Comparison of ENCODE assay signal across 9 cellular contexts in the genomic region with DNA sequence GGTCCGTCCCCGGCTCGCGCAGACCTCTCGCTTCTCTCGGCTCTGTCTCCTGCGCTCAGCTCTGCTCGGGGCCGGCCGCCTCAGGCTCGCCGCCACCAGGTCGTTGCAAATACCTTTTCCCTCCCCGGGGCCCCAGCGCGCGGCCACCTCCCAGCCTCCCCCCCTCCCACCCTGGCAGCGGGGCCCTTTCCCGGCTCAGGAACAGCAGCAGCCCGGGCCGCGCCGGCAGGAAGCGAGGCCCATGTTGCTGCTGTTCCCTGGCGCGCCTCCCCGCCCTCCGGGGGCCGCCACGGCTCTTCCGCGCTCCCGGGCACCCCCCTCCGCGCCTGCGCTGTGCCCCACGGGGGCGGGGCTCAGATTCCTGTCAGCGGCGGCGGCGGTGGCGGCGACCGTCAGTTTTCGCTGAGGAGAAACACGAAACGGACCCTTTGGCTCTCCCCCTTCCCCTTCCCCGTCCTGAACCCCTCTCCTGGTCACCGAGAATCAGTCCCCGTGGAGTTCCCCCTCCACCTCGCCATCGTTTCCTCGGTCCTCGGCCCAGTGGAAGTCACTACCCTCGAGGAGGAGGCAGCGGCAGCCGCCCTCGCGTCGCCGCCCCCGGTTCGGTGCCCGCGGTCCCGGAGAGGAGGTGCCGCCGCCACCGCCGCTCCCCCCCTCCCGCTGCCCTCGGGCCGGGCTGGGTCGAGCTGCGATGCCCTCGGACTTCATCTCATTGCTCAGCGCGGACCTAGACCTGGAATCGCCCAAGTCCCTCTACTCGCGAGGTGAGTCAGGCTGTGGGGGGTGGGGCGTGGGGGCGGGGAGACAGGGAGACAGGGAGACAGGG. TPM values are rescaled to one million over a fixed set of nuclear protein-coding genes. Genes with fewer than 3 reads are reported as not detected.
DNase-seq lines count a peak whose midpoint lies in the region; ATAC-seq, FAIRE-seq and TF ChIP-seq lines count a peak whose summit lies in the region.
"Had no signal": no experiment of that assay in that cellular context is flagged by ENCODE, and none has a peak within 500 bp of the region (broad histone marks: within the 10 kb centered on the region; RNA-seq: fewer than 3 reads in every experiment).

A gene with protein sequence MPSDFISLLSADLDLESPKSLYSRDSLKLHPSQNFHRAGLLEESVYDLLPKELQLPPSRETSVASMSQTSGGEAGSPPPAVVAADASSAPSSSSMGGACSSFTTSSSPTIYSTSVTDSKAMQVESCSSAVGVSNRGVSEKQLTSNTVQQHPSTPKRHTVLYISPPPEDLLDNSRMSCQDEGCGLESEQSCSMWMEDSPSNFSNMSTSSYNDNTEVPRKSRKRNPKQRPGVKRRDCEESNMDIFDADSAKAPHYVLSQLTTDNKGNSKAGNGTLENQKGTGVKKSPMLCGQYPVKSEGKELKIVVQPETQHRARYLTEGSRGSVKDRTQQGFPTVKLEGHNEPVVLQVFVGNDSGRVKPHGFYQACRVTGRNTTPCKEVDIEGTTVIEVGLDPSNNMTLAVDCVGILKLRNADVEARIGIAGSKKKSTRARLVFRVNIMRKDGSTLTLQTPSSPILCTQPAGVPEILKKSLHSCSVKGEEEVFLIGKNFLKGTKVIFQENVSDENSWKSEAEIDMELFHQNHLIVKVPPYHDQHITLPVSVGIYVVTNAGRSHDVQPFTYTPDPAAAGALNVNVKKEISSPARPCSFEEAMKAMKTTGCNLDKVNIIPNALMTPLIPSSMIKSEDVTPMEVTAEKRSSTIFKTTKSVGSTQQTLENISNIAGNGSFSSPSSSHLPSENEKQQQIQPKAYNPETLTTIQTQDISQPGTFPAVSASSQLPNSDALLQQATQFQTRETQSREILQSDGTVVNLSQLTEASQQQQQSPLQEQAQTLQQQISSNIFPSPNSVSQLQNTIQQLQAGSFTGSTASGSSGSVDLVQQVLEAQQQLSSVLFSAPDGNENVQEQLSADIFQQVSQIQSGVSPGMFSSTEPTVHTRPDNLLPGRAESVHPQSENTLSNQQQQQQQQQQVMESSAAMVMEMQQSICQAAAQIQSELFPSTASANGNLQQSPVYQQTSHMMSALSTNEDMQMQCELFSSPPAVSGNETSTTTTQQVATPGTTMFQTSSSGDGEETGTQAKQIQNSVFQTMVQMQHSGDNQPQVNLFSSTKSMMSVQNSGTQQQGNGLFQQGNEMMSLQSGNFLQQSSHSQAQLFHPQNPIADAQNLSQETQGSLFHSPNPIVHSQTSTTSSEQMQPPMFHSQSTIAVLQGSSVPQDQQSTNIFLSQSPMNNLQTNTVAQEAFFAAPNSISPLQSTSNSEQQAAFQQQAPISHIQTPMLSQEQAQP (N-terminal part only) (plus strand): TSS at position 356 of the 826 bp plus-strand sequence. CDS start 336 bp downstream, at position 692.

- H3K36me3 ChIP-seq in kidney (ENCODE audit: control insufficient read depth in 1 of 2, insufficient read depth in 2 of 2, low read length in 2 of 2) = no peaks in the 10 kb centered on the region

- H3K4me3 ChIP-seq in kidney (ENCODE audit: low read length in 2 of 2) = peak within 1 kb of the TSS; percentile 84 to 85

- TF ChIP-seq POLR2A in GM18526 (IDR thresholded peaks at IDR 0.05; ENCODE audit: extremely low read depth, insufficient read length) = peak; percentile 65

- H3K9ac ChIP-seq in kidney (ENCODE audit: low read length in 2 of 2) = peak within 1 kb of the TSS; percentile 89 to 92

- peaks cover 4 to 12% of the 10 kb centered on the region in 2 donors for H3K4me1 ChIP-seq in kidney (ENCODE audit: control insufficient read depth in 1 of 2, insufficient read depth in 1 of 2, low read depth in 1 of 2, low read length in 2 of 2)

- no peak for FAIRE-seq in kidney (lab: Jason Lieb, UNC)
- FAIRE-seq: G401.6 had no signal

- ATAC-seq in HG03196 (IDR thresholded peaks at IDR 0.05; ENCODE audit: unreplicated experiment) = peak; percentile 45

- H3K27ac ChIP-seq in 22Rv1 (peak within 1 kb of the TSS; percentile 83), kidney (ENCODE audit: low read depth in 2 of 2, low read length in 2 of 2) (peak within 1 kb of the TSS; percentile 99 to 100)

- no peaks in the 10 kb centered on the region for H3K9me3 ChIP-seq in kidney (ENCODE audit: control insufficient read depth in 1 of 2, low read length in 2 of 2)

- DNase-seq in NCI-H446 (lab: John Stamatoyannopoulos, UW) (peak; percentile 48 to 69), cerebellar cortex (ENCODE audit: low spot score) (peak; percentile 88), kidney (peak; percentile 97)
- peak; percentile 85 for DNase-seq in activated CD4-positive, alpha-beta T cell treated with anti-CD3 and anti-CD28 coated beads for 1 hour
- DNase-seq in stimulated activated CD4-positive, alpha-beta T cell treated with anti-CD3 and anti-CD28 coated beads, Interleukin-15, amount 100 ng/mL, for 1 hour (ENCODE audit: low read depth in 1 of 2, low spot score in 1 of 2) = peak; percentile 90

- intact Hi-C loops in kidney (cut with DNase I) = no loop called here

- TF ChIP-seq CTCF in 22Rv1 (IDR thresholded peaks at IDR 0.05) (peak; percentile 16; the same call in 1 of the 2 replicates), kidney (IDR thresholded peaks at IDR 0.05; ENCODE audit: borderline replicate concordance, extremely low read depth, insufficient read depth) (no peak)

RNA-seq across cellular contexts. Expression of the gene that starts here (rescaled TPM):
- 83.7 TPM for total RNA-seq in kidney
- polyA plus RNA-seq in kidney (ENCODE audit: insufficient read depth, low read depth, low replicate concordance) = 1.9 TPM

Comparison
In these comparisons a context has a peak if more than half of its experiments do, and no peak if none do; other contexts are left out.
1. Peak in every context shown above with its lines: DNase-seq, ATAC-seq, H3K4me3 ChIP-seq and H3K27ac ChIP-seq.